1 cellular context compared by ENCODE assay signal in genomic region chr13:50075619-50076097, GRCh38.
TF ChIP-seq lines count a peak whose summit lies in the region.

No MANE protein-coding gene starts in this region.

TF ChIP-seq in H1, 55 proteins besides CTCF, POLR2A, EP300 and RAD21 (continued from another document):
- TF ChIP-seq RBBP5 (IDR thresholded peaks at IDR 0.05; ENCODE audit: borderline replicate concordance, low read depth, low read length) (no peak), GABPA (IDR thresholded peaks at IDR 0.05; ENCODE audit: borderline replicate concordance, insufficient read depth, low read length) (no peak), KDM1A (IDR thresholded peaks at IDR 0.05; ENCODE audit: borderline replicate concordance, low read length) (no peak)
TF ChIP-seq in H1: peak in this region for 0.
